Comparison of ENCODE assay signal across 10 cellular contexts in the genomic region with DNA sequence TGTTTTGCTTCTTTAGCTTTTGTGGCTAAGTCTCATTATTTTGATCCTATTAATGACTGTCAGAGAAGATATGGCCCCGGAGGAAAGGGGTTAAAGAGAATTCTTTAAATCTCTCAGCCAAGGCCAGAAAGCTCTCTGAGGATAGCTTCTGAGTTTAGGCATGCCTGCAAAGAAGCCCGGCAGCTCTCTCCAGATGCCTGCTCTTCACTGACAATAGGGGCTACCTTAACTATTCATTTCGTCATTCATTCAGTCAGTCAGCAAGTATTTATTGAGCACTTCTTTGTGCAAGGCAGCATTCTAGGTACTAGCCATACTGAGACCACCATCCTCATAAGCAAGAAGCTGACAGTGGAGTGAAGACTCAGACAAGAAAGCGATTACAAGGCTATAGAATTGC. TPM values are rescaled to one million over a fixed set of nuclear protein-coding genes. Genes with fewer than 3 reads are reported as not detected.
"Had no signal": no experiment of that assay in that cellular context is flagged by ENCODE, and none has a peak within 500 bp of the region (broad histone marks: within the 10 kb centered on the region; RNA-seq: fewer than 3 reads in every experiment).

No MANE protein-coding gene starts in this region.

- H3K27ac Mint-ChIP-seq: HFFc6, IgD-negative memory B cell had no signal

- H2AFZ ChIP-seq: GM23248 had no signal

- H3K4me3 Mint-ChIP-seq: HFFc6, IgD-negative memory B cell had no signal

- ATAC-seq: HCT116, HepG2 had no signal

- H3K4me3 ChIP-seq: GM23248, HAP-1 had no signal

- H3K36me3 ChIP-seq: HAP-1 had no signal

- H3K9me3 Mint-ChIP-seq: IgD-negative memory B cell had no signal

- H3K4me1 Mint-ChIP-seq: IgD-negative memory B cell had no signal

- H3K36me3 Mint-ChIP-seq: IgD-negative memory B cell had no signal

- H3K27ac ChIP-seq: GM23248, HL-60 had no signal

- H3K9ac ChIP-seq: GM23248 had no signal

- H3K9me3 ChIP-seq: HAP-1 had no signal

- H3K4me1 ChIP-seq: HAP-1 had no signal

- DNase-seq: H7, HFFc6 had no signal

RNA-seq across cellular contexts. Expression of a gene that starts 34.0 kb away (rescaled TPM):
- total RNA-seq: GM23248, H1, H7, HepG2, HFFc6, HT1080 had no signal
- polyA plus RNA-seq: GM23248, H1, HepG2, IgD-negative memory B cell had no signal
